ENCODE assay signal across 8 cellular contexts in genomic region chr6:149158076-149158475, GRCh38.
"Had no signal": no experiment of that assay in that cellular context is flagged by ENCODE, and none has a peak within 500 bp of the region (broad histone marks: within the 10 kb centered on the region; RNA-seq: fewer than 3 reads in every experiment).

No MANE protein-coding gene starts in this region.

- H3K27me3 Mint-ChIP-seq: IgD-negative memory B cell had no signal

- H3K4me3 Mint-ChIP-seq: H9, IgD-negative memory B cell had no signal

- H3K36me3 Mint-ChIP-seq: IgD-negative memory B cell had no signal

- H3K27ac Mint-ChIP-seq: IgD-negative memory B cell had no signal

- FAIRE-seq: H54, HepG2, HTR-8/SVneo had no signal

- ATAC-seq: HepG2 had no signal

- DNase-seq: GOT3, H9, HCEC 1CT, KG1 had no signal
